In the genomic region with DNA sequence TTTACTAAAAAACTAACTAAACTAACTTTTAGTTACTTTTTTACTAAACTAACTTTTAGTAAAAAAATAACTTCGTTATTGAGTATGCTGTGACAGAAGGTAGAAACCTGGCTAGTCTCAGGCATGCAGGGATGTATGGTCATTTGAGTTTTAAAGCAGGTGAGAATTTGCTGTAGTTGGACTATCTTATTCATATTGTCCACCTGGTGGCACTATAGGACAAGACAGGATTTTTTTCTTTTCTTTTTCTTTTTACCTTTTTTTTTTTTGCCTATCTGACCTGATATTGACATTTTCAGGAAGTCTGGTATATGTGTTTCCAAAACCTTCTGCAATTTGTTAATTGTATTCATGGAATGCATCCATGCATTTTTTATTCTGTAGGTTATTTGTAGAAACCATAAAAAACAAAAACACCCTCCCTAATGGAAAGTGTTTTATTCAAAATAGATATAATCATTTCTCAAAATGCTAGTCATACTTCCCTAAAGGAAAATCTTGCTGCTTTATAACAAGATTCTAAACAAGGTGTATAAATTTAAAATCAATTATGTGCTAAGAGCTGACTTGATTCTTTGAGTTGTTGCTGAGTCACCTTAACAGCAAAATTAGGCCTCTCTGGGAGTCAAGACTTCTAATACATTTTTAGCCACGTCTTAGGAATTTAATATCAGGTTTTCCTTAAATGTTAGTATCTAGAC, we compare ENCODE assay signal across 8 cellular contexts.
DNase-seq lines count a peak whose midpoint lies in the region; ATAC-seq and TF ChIP-seq lines count a peak whose summit lies in the region.

No MANE protein-coding gene starts in this region.

- H3K4me3 Mint-ChIP-seq in CD4-positive, alpha-beta memory T cell, result no peak overlapping the region
- H3K4me3 Mint-ChIP-seq in CD8-positive, alpha-beta memory T cell, result no peak overlapping the region

- WGBS in IMR-90 (ENCODE audit: extremely low coverage in 2 of 2, insufficient read length in 1 of 2), 2 experiments, result no CpG with 5 or more reads among the region's 2 CpGs

- H3K4me1 Mint-ChIP-seq in CD4-positive, alpha-beta memory T cell, result no peaks in the 10 kb centered on the region
- H3K4me1 Mint-ChIP-seq in CD8-positive, alpha-beta memory T cell, result no peaks in the 10 kb centered on the region

- TF ChIP-seq RAD21 in IMR-90 (IDR thresholded peaks at IDR 0.05; ENCODE audit: low read length), result peak; percentile 46; the same call in 1 of the 2 replicates

- H3K27ac ChIP-seq in IMR-90 (ENCODE audit: insufficient read depth, low read length), result no peak overlapping the region
- no peak overlapping the region for H3K27ac ChIP-seq in SJCRH30
- H3K27ac ChIP-seq in CD4-positive, alpha-beta memory T cell (ENCODE audit: low read depth, low read length), result no peak overlapping the region
- H3K27ac ChIP-seq in CD8-positive, alpha-beta memory T cell (ENCODE audit: low read depth, low read length), result no peak overlapping the region

- intact Hi-C loops in IMR-90 (cut with micrococcal nuclease), result loop anchor here (5.0 kb wide), 1 partner anchor 1345 kb away; no protein-coding TSS in a partner anchor
- intact Hi-C loops in CD4-positive, alpha-beta memory T cell (cut with micrococcal nuclease), result no loop called here

- H3K9me3 ChIP-seq in IMR-90 (ENCODE audit: control insufficient read depth, insufficient read depth, low read length) (no peaks in the 10 kb centered on the region), SJCRH30 (replicated peaks) (no peaks in the 10 kb centered on the region)
- H3K9me3 ChIP-seq in CD4-positive, alpha-beta memory T cell (ENCODE audit: control insufficient read depth in 1 of 2, low read length in 2 of 2), result no peaks in the 10 kb centered on the region
- H3K9me3 ChIP-seq in CD8-positive, alpha-beta memory T cell (ENCODE audit: low read length), result no peaks in the 10 kb centered on the region

- no peak overlapping the region for H2AK9ac ChIP-seq in IMR-90 (replicated peaks; ENCODE audit: low read depth, low read length, poor library complexity)

- H3K56ac ChIP-seq in IMR-90 (ENCODE audit: extremely low read depth, insufficient read depth, low read length), result no peak overlapping the region

- no peaks in the 10 kb centered on the region for H3K9me1 ChIP-seq in IMR-90 (ENCODE audit: insufficient read depth, low read length)

- no peaks in the 10 kb centered on the region for H4K20me1 ChIP-seq in IMR-90 (ENCODE audit: insufficient read depth, low read length)

- H3K9me3 Mint-ChIP-seq in CD4-positive, alpha-beta memory T cell, result peaks cover 0 to 6% (median 0%) of the 10 kb centered on the region in 8 donors
- peaks cover 0 to 2% (median 0%) of the 10 kb centered on the region in 5 donors for H3K9me3 Mint-ChIP-seq in CD8-positive, alpha-beta memory T cell

- no peak overlapping the region for H2BK15ac ChIP-seq in IMR-90 (ENCODE audit: low read depth, low read length)

- H3K23ac ChIP-seq in IMR-90 (ENCODE audit: low read depth, low read length), result no peak overlapping the region

- H2BK120ac ChIP-seq in IMR-90 (ENCODE audit: low read depth, low read length), result no peak overlapping the region

- H2BK5ac ChIP-seq in IMR-90 (ENCODE audit: low read depth, low read length, poor library complexity, severe bottlenecking), result no peak overlapping the region

- dilution Hi-C loops in IMR-90 (cut with HindIII; ENCODE audit: low sequenced_read_pairs, unreplicated experiment), result no loop called here

- no peak overlapping the region for H4K91ac ChIP-seq in IMR-90 (ENCODE audit: insufficient read depth, low read depth, low read length)

- no peaks in the 10 kb centered on the region for H3K36me3 ChIP-seq in IMR-90 (ENCODE audit: control insufficient read depth, insufficient read depth, low read length)
- no peaks in the 10 kb centered on the region for H3K36me3 ChIP-seq in SJCRH30
- H3K36me3 ChIP-seq in CD4-positive, alpha-beta memory T cell (ENCODE audit: insufficient read depth, low read length), result no peaks in the 10 kb centered on the region
- no peaks in the 10 kb centered on the region for H3K36me3 ChIP-seq in CD8-positive, alpha-beta memory T cell (ENCODE audit: insufficient read depth, low read length)

- in situ Hi-C loops in IMR-90 (cut with MboI; ENCODE audit: low sequenced_read_pairs), result no loop called here

- no peak overlapping the region for H3K18ac ChIP-seq in IMR-90 (ENCODE audit: low read depth, low read length)

- no peak overlapping the region for H3K4me2 ChIP-seq in IMR-90 (ENCODE audit: low read depth, low read length)

- no peak overlapping the region for H3K27ac Mint-ChIP-seq in CD4-positive, alpha-beta memory T cell
- no peak overlapping the region for H3K27ac Mint-ChIP-seq in CD8-positive, alpha-beta memory T cell

- H3K4ac ChIP-seq in IMR-90 (ENCODE audit: low read depth, low read length), result no peak overlapping the region

- H3K4me3 ChIP-seq in IMR-90 (ENCODE audit: insufficient read depth, low read depth, low read length) (no peak overlapping the region), SJCRH30 (no peak overlapping the region)
- no peak overlapping the region for H3K4me3 ChIP-seq in CD4-positive, alpha-beta memory T cell (ENCODE audit: low read length in 2 of 2)
- H3K4me3 ChIP-seq in CD8-positive, alpha-beta memory T cell (ENCODE audit: low read length), result no peak overlapping the region

- H3K36me3 Mint-ChIP-seq in CD4-positive, alpha-beta memory T cell, result no peaks in the 10 kb centered on the region
- H3K36me3 Mint-ChIP-seq in CD8-positive, alpha-beta memory T cell, result no peaks in the 10 kb centered on the region

- DNase-seq in NCI-H2196 (lab: John Stamatoyannopoulos, UW; ENCODE audit: unreplicated experiment), result peak; percentile 4
- no peak for DNase-seq in NCI-H2196 treated with DMSO at 0.1 percent for 48 hours (lab: John Stamatoyannopoulos, UW; ENCODE audit: unreplicated experiment)
- peak; percentile 14 for DNase-seq in IMR-90
- peak; percentile 4 to 74 for DNase-seq in SJCRH30
- DNase-seq in iPS-NIHi11 (ENCODE audit: low spot score), result peak; percentile 37
- DNase-seq in CD4-positive, alpha-beta memory T cell, result no peak
- no peak for DNase-seq in CD8-positive, alpha-beta memory T cell
- DNase-seq in nucleus accumbens (lab: John Stamatoyannopoulos, UW), result no peak

- H4K5ac ChIP-seq in IMR-90 (ENCODE audit: low read depth, low read length), result no peak overlapping the region

- no peaks in the 10 kb centered on the region for H3K79me1 ChIP-seq in IMR-90 (ENCODE audit: low read depth in 1 of 2, low read length in 2 of 2)

- no peak overlapping the region for H4K8ac ChIP-seq in IMR-90 (ENCODE audit: low read depth in 2 of 2, low read length in 2 of 2)

- H3K9ac ChIP-seq in IMR-90 (ENCODE audit: low read depth, low read length), result no peak overlapping the region

- CTCF ChIA-PET in IMR-90 (lab: Yijun Ruan, JAX), result no interaction called here
- CTCF ChIA-PET in CD4-positive, alpha-beta memory T cell (lab: Charles Lee; ENCODE audit: partially characterized antibody), result no interaction called here
- CTCF ChIA-PET in CD8-positive, alpha-beta memory T cell (lab: Charles Lee), result no interaction called here

- no peak overlapping the region for H3K14ac ChIP-seq in IMR-90 (replicated peaks; ENCODE audit: low read depth, low read length)

- no peak overlapping the region for H2AFZ ChIP-seq in IMR-90 (replicated peaks; ENCODE audit: low read length, poor library complexity)

- H2BK20ac ChIP-seq in IMR-90 (ENCODE audit: low read depth, low read length), result no peak overlapping the region

- no peaks in the 10 kb centered on the region for H3K27me3 Mint-ChIP-seq in CD4-positive, alpha-beta memory T cell
- H3K27me3 Mint-ChIP-seq in CD8-positive, alpha-beta memory T cell, result no peaks in the 10 kb centered on the region

- H2AK5ac ChIP-seq in IMR-90 (ENCODE audit: low read depth, low read length), result no peak overlapping the region

- H3K27me3 ChIP-seq in IMR-90 (ENCODE audit: control insufficient read depth, insufficient read depth, low read length) (no peaks in the 10 kb centered on the region), SJCRH30 (no peaks in the 10 kb centered on the region)
- H3K27me3 ChIP-seq in CD4-positive, alpha-beta memory T cell (ENCODE audit: insufficient read depth, low read length), result no peaks in the 10 kb centered on the region
- no peaks in the 10 kb centered on the region for H3K27me3 ChIP-seq in CD8-positive, alpha-beta memory T cell (ENCODE audit: insufficient read depth, low read length, poor library complexity, severe bottlenecking)

- no peak for ATAC-seq in IMR-90 (ENCODE audit: low read depth)

- no TSS peak for BruUV-seq in IMR-90 (replicated peaks; lab: Mats Ljungman, UMichigan)

- POLR2A ChIA-PET in IMR-90 (lab: Charles Lee; ENCODE audit: unreplicated experiment), result no interaction called here
- POLR2A ChIA-PET in CD4-positive, alpha-beta memory T cell (lab: Charles Lee; ENCODE audit: partially characterized antibody), result no interaction called here
- POLR2A ChIA-PET in CD8-positive, alpha-beta memory T cell (lab: Charles Lee), result no interaction called here

- H3K4me1 ChIP-seq in IMR-90 (ENCODE audit: control insufficient read depth, insufficient read depth, low read length) (no peaks in the 10 kb centered on the region), SJCRH30 (peaks cover 3% of the 10 kb centered on the region; the same call in 1 of the 2 replicates)
- no peaks in the 10 kb centered on the region for H3K4me1 ChIP-seq in CD4-positive, alpha-beta memory T cell (ENCODE audit: insufficient read depth, low read length)
- H3K4me1 ChIP-seq in CD8-positive, alpha-beta memory T cell (ENCODE audit: insufficient read depth, low read length), result no peaks in the 10 kb centered on the region

- TF ChIP-seq CTCF in IMR-90 (conservative IDR thresholded peaks at IDR 0.05; ENCODE audit: low read depth, low read length), result peak; percentile 50

- TF ChIP-seq POLR2A in IMR-90 (IDR thresholded peaks at IDR 0.05; ENCODE audit: low read depth, low read length), result no peak

TF ChIP-seq in IMR-90, 13 proteins besides CTCF, POLR2A, EP300 and RAD21:
- peak; percentile 91 for TF ChIP-seq MAFK (IDR thresholded peaks at IDR 0.05; ENCODE audit: low read depth, low read length)
- TF ChIP-seq MXI1 (IDR thresholded peaks at IDR 0.05; ENCODE audit: borderline replicate concordance, low read depth, low read length), result no peak
- TF ChIP-seq NFE2L2 (IDR thresholded peaks at IDR 0.05; ENCODE audit: low read depth, low read length), result no peak
- TF ChIP-seq CHD1 (IDR thresholded peaks at IDR 0.05; ENCODE audit: low read depth, low read length), result no peak

Comparison
In these comparisons a context has a peak if more than half of its experiments do, and no peak if none do; other contexts are left out.
1. DNase-seq: peak in NCI-H2196 (single experiment), IMR-90 (single experiment), SJCRH30 (2 of 2) and iPS-NIHi11 (single experiment); none in NCI-H2196 treated with DMSO at 0.1 percent for 48 hours (single experiment), CD4-positive, alpha-beta memory T cell (0 of 5), CD8-positive, alpha-beta memory T cell (0 of 5) and nucleus accumbens (0 of 56).